In genomic region chr10:52615349-52615748, GRCh38 we compare ENCODE assay signal across 23 cellular contexts.
"Had no signal": no experiment of that assay in that cellular context is flagged by ENCODE, and none has a peak within 500 bp of the region (broad histone marks: within the 10 kb centered on the region; RNA-seq: fewer than 3 reads in every experiment).

No MANE protein-coding gene starts in this region.

- H3K4me3 Mint-ChIP-seq: naive thymus-derived CD8-positive, alpha-beta T cell; nephron progenitor cell; stimulated activated effector memory CD8-positive, alpha-beta T cell treated with anti-CD3 and anti-CD28 coated beads, Interleukin-12 subunit alpha, Interleukin-12 subunit beta, amount 100 ng/mL, for 72 hours had no signal

- H3K27me3 Mint-ChIP-seq: naive thymus-derived CD8-positive, alpha-beta T cell had no signal

- DNase-seq: effector CD8-positive, alpha-beta T cell; gastrocnemius medialis; heart left ventricle; hippocampal formation; islet precursor cell; left ventricle myocardium superior; lower lobe of right lung; naive thymus-derived CD8-positive, alpha-beta T cell; nephron progenitor cell; nucleus accumbens; right cardiac atrium; sigmoid colon; stimulated activated CD4-positive, alpha-beta T cell treated with anti-CD3 and anti-CD28 coated beads, Interleukin-2, amount 100 ng/mL, for 24 hours; stimulated activated CD4-positive, alpha-beta T cell treated with anti-CD3 and anti-CD28 coated beads, Interleukin-4, amount 100 ng/mL, for 24 hours; stimulated activated naive CD4-positive, alpha-beta T cell treated with Interleukin-2 at 50 U/mL for 16 hours; stomach; upper lobe of left lung had no signal

- H3K9me3 ChIP-seq: gastrocnemius medialis, heart left ventricle, lower lobe of right lung, prostate gland, sigmoid colon, stomach, thoracic aorta, tibial nerve, upper lobe of left lung had no signal

- H3K4me3 ChIP-seq: gastrocnemius medialis, heart left ventricle, lower lobe of right lung, prostate gland, sigmoid colon, stomach, thoracic aorta, tibial nerve, upper lobe of left lung had no signal

- H3K27me3 ChIP-seq: gastrocnemius medialis, heart left ventricle, sigmoid colon, tibial nerve, upper lobe of left lung had no signal

- H3K4me1 Mint-ChIP-seq: naive thymus-derived CD8-positive, alpha-beta T cell; stimulated activated effector memory CD8-positive, alpha-beta T cell treated with anti-CD3 and anti-CD28 coated beads, Interleukin-12 subunit alpha, Interleukin-12 subunit beta, amount 100 ng/mL, for 72 hours had no signal

- H3K27ac ChIP-seq: gastrocnemius medialis, heart left ventricle, lower lobe of right lung, prostate gland, sigmoid colon, stomach, thoracic aorta, tibial nerve, upper lobe of left lung had no signal

- H3K9me3 Mint-ChIP-seq: nephron progenitor cell had no signal

- H3K4me1 ChIP-seq: heart left ventricle, lower lobe of right lung, prostate gland, sigmoid colon, stomach, tibial nerve, upper lobe of left lung had no signal

- ATAC-seq: gastrocnemius medialis; heart left ventricle; left ventricle myocardium superior; lower lobe of right lung; naive thymus-derived CD8-positive, alpha-beta T cell; right cardiac atrium; stimulated activated effector memory CD8-positive, alpha-beta T cell treated with anti-CD3 and anti-CD28 coated beads, Interleukin-12 subunit alpha, Interleukin-12 subunit beta, amount 100 ng/mL, for 72 hours had no signal

- H3K36me3 ChIP-seq: gastrocnemius medialis, heart left ventricle, lower lobe of right lung, prostate gland, sigmoid colon, stomach, thoracic aorta, tibial nerve, upper lobe of left lung had no signal

- H3K36me3 Mint-ChIP-seq: naive thymus-derived CD8-positive, alpha-beta T cell; stimulated activated effector memory CD8-positive, alpha-beta T cell treated with anti-CD3 and anti-CD28 coated beads, Interleukin-12 subunit alpha, Interleukin-12 subunit beta, amount 100 ng/mL, for 72 hours had no signal

- H3K27ac Mint-ChIP-seq: naive thymus-derived CD8-positive, alpha-beta T cell; nephron progenitor cell; stimulated activated effector memory CD8-positive, alpha-beta T cell treated with anti-CD3 and anti-CD28 coated beads, Interleukin-12 subunit alpha, Interleukin-12 subunit beta, amount 100 ng/mL, for 72 hours had no signal

- FAIRE-seq: colon, urothelium cell line had no signal
